Comparison of ENCODE assay signal across 1 cellular context in the genomic region with DNA sequence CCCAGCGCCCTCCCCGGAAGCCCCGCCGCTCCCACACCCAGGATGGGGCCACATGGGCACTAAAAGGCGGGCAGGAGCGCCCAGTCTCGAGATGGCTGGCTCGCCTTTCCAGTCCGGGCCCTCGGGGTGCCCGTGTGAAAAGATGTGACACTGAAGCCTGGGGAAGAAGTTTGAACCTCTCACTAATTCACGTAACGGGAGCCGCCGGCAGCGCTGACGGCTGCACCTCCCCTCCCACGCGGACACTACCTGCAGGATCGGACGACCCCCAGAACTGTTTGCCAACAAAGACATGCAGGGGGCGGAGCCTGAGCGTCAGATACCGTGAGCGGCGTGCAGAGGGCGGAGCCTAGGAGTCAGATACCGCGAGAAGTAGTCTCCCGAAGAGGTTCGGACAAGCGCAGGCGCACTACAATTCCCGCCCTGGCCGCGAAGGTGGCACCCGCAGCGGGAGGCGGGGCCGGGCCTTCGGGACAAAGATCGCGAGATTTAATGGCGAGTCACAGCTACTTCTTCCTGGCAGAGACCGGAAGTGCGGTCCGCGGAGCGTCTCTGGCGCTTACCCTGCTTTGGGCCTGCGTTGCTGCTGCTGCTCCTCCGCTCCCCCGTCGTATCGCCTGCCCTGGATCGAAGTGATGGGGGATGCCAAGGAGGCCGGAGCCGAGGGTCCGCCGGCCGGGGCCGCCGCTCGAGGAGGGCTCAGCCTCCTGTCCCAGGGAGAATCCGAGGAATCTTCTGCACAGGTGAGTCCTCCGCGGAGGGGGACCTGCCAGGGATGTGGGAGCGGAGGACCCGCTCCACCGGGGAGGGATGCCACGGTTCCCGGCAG.
A peak's percentile ranks its signal among the peaks of the same experiment; 100 is the strongest.
TF ChIP-seq lines count a peak whose summit lies in the region.

A gene with protein sequence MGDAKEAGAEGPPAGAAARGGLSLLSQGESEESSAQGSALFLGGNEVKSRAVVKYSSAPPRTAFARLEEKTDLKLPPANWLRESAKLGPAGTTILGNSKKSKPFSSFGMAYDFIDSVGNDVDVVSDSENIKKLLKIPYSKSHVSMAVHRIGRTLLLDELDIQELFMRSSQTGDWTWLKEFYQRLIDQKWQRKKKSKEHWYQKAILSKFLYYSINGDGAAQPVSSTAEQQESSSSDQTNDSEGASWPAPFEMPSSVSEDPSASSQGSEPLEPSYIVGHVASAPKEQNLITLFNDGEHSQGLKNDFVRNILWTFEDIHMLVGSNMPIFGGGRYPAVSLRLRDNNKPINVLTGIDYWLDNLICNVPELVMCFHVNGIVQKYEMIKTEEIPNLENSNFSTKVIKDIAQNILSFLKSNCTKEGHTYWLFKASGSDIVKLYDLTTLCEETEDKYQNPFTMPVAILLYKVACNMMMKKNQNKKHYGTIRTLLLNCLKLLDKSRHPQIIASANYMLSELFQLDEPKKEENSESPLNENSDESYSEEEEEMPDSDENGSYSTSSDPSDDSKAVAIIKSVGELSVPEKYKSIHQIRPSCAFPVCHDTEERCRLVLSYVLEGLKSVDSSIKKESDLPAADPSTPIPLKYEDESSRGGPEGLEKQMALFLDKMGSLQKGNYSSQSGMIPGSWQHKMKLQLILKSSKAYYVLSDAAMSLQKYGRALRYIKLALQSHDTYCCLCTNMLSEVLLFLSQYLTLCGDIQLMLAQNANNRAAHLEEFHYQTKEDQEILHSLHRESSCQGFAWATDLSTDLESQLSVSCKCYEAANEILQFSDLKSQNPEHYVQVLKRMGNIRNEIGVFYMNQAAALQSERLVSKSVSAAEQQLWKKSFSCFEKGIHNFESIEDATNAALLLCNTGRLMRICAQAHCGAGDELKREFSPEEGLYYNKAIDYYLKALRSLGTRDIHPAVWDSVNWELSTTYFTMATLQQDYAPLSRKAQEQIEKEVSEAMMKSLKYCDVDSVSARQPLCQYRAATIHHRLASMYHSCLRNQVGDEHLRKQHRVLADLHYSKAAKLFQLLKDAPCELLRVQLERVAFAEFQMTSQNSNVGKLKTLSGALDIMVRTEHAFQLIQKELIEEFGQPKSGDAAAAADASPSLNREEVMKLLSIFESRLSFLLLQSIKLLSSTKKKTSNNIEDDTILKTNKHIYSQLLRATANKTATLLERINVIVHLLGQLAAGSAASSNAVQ (plus strand): TSS at position 537 of the 829 bp plus-strand sequence. CDS start 99 bp downstream, at position 636.

TF ChIP-seq in GM12878, 131 proteins besides CTCF, POLR2A, EP300 and RAD21 (continued from another document and continues in another):
- TF ChIP-seq, protein P1, sequence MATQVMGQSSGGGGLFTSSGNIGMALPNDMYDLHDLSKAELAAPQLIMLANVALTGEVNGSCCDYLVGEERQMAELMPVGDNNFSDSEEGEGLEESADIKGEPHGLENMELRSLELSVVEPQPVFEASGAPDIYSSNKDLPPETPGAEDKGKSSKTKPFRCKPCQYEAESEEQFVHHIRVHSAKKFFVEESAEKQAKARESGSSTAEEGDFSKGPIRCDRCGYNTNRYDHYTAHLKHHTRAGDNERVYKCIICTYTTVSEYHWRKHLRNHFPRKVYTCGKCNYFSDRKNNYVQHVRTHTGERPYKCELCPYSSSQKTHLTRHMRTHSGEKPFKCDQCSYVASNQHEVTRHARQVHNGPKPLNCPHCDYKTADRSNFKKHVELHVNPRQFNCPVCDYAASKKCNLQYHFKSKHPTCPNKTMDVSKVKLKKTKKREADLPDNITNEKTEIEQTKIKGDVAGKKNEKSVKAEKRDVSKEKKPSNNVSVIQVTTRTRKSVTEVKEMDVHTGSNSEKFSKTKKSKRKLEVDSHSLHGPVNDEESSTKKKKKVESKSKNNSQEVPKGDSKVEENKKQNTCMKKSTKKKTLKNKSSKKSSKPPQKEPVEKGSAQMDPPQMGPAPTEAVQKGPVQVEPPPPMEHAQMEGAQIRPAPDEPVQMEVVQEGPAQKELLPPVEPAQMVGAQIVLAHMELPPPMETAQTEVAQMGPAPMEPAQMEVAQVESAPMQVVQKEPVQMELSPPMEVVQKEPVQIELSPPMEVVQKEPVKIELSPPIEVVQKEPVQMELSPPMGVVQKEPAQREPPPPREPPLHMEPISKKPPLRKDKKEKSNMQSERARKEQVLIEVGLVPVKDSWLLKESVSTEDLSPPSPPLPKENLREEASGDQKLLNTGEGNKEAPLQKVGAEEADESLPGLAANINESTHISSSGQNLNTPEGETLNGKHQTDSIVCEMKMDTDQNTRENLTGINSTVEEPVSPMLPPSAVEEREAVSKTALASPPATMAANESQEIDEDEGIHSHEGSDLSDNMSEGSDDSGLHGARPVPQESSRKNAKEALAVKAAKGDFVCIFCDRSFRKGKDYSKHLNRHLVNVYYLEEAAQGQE (IDR thresholded peaks at IDR 0.05; ENCODE audit: low read depth, low read length) = no peak
- TF ChIP-seq STAT3 (IDR thresholded peaks at IDR 0.05; ENCODE audit: low read depth, low read length) = no peak
- no peak; the same call in 1 of the 2 replicates for TF ChIP-seq STAT1 (conservative IDR thresholded peaks at IDR 0.05)
- peak; percentile 99 for TF ChIP-seq CHD2 (IDR thresholded peaks at IDR 0.05; ENCODE audit: borderline replicate concordance, low read depth, low read length)
- no peak for TF ChIP-seq MEF2A (IDR thresholded peaks at IDR 0.05; ENCODE audit: insufficient read depth, low read depth, low read length)
- TF ChIP-seq, protein P2, sequence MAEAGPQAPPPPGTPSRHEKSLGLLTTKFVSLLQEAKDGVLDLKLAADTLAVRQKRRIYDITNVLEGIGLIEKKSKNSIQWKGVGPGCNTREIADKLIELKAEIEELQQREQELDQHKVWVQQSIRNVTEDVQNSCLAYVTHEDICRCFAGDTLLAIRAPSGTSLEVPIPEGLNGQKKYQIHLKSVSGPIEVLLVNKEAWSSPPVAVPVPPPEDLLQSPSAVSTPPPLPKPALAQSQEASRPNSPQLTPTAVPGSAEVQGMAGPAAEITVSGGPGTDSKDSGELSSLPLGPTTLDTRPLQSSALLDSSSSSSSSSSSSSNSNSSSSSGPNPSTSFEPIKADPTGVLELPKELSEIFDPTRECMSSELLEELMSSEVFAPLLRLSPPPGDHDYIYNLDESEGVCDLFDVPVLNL (IDR thresholded peaks at IDR 0.05; ENCODE audit: low read depth, low read length) = peak; percentile 78
- TF ChIP-seq TARDBP (IDR thresholded peaks at IDR 0.05; ENCODE audit: borderline replicate concordance) = no peak
- TF ChIP-seq POLR2AphosphoS2 (IDR thresholded peaks at IDR 0.05; ENCODE audit: low read depth, low read length) = peak; percentile 90
- TF ChIP-seq RUNX3 (IDR thresholded peaks at IDR 0.05; ENCODE audit: low read length) = no peak; the same call in 1 of the 2 replicates
- TF ChIP-seq, protein P3, sequence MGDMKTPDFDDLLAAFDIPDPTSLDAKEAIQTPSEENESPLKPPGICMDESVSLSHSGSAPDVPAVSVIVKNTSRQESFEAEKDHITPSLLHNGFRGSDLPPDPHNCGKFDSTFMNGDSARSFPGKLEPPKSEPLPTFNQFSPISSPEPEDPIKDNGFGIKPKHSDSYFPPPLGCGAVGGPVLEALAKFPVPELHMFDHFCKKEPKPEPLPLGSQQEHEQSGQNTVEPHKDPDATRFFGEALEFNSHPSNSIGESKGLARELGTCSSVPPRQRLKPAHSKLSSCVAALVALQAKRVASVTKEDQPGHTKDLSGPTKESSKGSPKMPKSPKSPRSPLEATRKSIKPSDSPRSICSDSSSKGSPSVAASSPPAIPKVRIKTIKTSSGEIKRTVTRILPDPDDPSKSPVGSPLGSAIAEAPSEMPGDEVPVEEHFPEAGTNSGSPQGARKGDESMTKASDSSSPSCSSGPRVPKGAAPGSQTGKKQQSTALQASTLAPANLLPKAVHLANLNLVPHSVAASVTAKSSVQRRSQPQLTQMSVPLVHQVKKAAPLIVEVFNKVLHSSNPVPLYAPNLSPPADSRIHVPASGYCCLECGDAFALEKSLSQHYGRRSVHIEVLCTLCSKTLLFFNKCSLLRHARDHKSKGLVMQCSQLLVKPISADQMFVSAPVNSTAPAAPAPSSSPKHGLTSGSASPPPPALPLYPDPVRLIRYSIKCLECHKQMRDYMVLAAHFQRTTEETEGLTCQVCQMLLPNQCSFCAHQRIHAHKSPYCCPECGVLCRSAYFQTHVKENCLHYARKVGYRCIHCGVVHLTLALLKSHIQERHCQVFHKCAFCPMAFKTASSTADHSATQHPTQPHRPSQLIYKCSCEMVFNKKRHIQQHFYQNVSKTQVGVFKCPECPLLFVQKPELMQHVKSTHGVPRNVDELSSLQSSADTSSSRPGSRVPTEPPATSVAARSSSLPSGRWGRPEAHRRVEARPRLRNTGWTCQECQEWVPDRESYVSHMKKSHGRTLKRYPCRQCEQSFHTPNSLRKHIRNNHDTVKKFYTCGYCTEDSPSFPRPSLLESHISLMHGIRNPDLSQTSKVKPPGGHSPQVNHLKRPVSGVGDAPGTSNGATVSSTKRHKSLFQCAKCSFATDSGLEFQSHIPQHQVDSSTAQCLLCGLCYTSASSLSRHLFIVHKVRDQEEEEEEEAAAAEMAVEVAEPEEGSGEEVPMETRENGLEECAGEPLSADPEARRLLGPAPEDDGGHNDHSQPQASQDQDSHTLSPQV (IDR thresholded peaks at IDR 0.05) = no peak
- TF ChIP-seq ZSCAN29 (IDR thresholded peaks at IDR 0.05) = no peak
- TF ChIP-seq, protein P4, sequence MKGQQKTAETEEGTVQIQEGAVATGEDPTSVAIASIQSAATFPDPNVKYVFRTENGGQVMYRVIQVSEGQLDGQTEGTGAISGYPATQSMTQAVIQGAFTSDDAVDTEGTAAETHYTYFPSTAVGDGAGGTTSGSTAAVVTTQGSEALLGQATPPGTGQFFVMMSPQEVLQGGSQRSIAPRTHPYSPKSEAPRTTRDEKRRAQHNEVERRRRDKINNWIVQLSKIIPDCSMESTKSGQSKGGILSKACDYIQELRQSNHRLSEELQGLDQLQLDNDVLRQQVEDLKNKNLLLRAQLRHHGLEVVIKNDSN (IDR thresholded peaks at IDR 0.05; ENCODE audit: borderline replicate concordance, extremely low read length, insufficient read depth, low read depth, low read length) = no peak
- no peak for TF ChIP-seq IRF4 (IDR thresholded peaks at IDR 0.05; ENCODE audit: low read depth, low read length)
- TF ChIP-seq, protein P5, sequence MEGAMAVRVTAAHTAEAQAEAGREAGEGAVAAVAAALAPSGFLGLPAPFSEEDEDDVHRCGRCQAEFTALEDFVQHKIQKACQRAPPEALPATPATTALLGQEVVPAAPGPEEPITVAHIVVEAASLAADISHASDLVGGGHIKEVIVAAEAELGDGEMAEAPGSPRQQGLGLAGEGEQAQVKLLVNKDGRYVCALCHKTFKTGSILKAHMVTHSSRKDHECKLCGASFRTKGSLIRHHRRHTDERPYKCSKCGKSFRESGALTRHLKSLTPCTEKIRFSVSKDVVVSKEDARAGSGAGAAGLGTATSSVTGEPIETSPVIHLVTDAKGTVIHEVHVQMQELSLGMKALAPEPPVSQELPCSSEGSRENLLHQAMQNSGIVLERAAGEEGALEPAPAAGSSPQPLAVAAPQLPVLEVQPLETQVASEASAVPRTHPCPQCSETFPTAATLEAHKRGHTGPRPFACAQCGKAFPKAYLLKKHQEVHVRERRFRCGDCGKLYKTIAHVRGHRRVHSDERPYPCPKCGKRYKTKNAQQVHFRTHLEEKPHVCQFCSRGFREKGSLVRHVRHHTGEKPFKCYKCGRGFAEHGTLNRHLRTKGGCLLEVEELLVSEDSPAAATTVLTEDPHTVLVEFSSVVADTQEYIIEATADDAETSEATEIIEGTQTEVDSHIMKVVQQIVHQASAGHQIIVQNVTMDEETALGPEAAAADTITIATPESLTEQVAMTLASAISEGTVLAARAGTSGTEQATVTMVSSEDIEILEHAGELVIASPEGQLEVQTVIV (IDR thresholded peaks at IDR 0.05; ENCODE audit: borderline replicate concordance, partially characterized antibody) = peak; percentile 72
- TF ChIP-seq TCF7 (IDR thresholded peaks at IDR 0.05; ENCODE audit: borderline replicate concordance) = no peak
- no peak for TF ChIP-seq NR2F1 (conservative IDR thresholded peaks at IDR 0.05)
- peak; percentile 44 for TF ChIP-seq SPI1 (IDR thresholded peaks at IDR 0.05; ENCODE audit: borderline replicate concordance, insufficient read depth, low read depth, low read length)
- no peak for TF ChIP-seq FOXM1 (IDR thresholded peaks at IDR 0.05; ENCODE audit: low read depth, low read length)
- TF ChIP-seq SMAD5 (IDR thresholded peaks at IDR 0.05; ENCODE audit: low read depth) = peak; percentile 86
- TF ChIP-seq, protein P6, sequence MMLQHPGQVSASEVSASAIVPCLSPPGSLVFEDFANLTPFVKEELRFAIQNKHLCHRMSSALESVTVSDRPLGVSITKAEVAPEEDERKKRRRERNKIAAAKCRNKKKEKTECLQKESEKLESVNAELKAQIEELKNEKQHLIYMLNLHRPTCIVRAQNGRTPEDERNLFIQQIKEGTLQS (IDR thresholded peaks at IDR 0.05; ENCODE audit: borderline replicate concordance, extremely low read depth, low read depth, low read length) = no peak
- no peak for TF ChIP-seq MEF2B (IDR thresholded peaks at IDR 0.05; ENCODE audit: partially characterized antibody, poor library complexity, severe bottlenecking)
- TF ChIP-seq, protein P7, sequence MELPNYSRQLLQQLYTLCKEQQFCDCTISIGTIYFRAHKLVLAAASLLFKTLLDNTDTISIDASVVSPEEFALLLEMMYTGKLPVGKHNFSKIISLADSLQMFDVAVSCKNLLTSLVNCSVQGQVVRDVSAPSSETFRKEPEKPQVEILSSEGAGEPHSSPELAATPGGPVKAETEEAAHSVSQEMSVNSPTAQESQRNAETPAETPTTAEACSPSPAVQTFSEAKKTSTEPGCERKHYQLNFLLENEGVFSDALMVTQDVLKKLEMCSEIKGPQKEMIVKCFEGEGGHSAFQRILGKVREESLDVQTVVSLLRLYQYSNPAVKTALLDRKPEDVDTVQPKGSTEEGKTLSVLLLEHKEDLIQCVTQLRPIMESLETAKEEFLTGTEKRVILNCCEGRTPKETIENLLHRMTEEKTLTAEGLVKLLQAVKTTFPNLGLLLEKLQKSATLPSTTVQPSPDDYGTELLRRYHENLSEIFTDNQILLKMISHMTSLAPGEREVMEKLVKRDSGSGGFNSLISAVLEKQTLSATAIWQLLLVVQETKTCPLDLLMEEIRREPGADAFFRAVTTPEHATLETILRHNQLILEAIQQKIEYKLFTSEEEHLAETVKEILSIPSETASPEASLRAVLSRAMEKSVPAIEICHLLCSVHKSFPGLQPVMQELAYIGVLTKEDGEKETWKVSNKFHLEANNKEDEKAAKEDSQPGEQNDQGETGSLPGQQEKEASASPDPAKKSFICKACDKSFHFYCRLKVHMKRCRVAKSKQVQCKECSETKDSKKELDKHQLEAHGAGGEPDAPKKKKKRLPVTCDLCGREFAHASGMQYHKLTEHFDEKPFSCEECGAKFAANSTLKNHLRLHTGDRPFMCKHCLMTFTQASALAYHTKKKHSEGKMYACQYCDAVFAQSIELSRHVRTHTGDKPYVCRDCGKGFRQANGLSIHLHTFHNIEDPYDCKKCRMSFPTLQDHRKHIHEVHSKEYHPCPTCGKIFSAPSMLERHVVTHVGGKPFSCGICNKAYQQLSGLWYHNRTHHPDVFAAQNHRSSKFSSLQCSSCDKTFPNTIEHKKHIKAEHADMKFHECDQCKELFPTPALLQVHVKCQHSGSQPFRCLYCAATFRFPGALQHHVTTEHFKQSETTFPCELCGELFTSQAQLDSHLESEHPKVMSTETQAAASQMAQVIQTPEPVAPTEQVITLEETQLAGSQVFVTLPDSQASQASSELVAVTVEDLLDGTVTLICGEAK (IDR thresholded peaks at IDR 0.05; ENCODE audit: borderline replicate concordance) = peak; percentile 87
- TF ChIP-seq NBN (IDR thresholded peaks at IDR 0.05) = no peak; the same call in 1 of the 2 replicates
- no peak for TF ChIP-seq ETV6 (conservative IDR thresholded peaks at IDR 0.05 in 1 of 2, IDR thresholded peaks at IDR 0.05 in 1 of 2; ENCODE audit: borderline replicate concordance in 1 of 2, low read depth in 1 of 2)
